1 cellular context compared by ENCODE assay signal in genomic region chr2:176599796-176600485, GRCh38.
TF ChIP-seq lines count a peak whose summit lies in the region.

No MANE protein-coding gene starts in this region.

TF ChIP-seq in GM23338, 12 proteins besides CTCF, POLR2A, EP300 and RAD21 (continued from another document):
- TF ChIP-seq, protein P1, sequence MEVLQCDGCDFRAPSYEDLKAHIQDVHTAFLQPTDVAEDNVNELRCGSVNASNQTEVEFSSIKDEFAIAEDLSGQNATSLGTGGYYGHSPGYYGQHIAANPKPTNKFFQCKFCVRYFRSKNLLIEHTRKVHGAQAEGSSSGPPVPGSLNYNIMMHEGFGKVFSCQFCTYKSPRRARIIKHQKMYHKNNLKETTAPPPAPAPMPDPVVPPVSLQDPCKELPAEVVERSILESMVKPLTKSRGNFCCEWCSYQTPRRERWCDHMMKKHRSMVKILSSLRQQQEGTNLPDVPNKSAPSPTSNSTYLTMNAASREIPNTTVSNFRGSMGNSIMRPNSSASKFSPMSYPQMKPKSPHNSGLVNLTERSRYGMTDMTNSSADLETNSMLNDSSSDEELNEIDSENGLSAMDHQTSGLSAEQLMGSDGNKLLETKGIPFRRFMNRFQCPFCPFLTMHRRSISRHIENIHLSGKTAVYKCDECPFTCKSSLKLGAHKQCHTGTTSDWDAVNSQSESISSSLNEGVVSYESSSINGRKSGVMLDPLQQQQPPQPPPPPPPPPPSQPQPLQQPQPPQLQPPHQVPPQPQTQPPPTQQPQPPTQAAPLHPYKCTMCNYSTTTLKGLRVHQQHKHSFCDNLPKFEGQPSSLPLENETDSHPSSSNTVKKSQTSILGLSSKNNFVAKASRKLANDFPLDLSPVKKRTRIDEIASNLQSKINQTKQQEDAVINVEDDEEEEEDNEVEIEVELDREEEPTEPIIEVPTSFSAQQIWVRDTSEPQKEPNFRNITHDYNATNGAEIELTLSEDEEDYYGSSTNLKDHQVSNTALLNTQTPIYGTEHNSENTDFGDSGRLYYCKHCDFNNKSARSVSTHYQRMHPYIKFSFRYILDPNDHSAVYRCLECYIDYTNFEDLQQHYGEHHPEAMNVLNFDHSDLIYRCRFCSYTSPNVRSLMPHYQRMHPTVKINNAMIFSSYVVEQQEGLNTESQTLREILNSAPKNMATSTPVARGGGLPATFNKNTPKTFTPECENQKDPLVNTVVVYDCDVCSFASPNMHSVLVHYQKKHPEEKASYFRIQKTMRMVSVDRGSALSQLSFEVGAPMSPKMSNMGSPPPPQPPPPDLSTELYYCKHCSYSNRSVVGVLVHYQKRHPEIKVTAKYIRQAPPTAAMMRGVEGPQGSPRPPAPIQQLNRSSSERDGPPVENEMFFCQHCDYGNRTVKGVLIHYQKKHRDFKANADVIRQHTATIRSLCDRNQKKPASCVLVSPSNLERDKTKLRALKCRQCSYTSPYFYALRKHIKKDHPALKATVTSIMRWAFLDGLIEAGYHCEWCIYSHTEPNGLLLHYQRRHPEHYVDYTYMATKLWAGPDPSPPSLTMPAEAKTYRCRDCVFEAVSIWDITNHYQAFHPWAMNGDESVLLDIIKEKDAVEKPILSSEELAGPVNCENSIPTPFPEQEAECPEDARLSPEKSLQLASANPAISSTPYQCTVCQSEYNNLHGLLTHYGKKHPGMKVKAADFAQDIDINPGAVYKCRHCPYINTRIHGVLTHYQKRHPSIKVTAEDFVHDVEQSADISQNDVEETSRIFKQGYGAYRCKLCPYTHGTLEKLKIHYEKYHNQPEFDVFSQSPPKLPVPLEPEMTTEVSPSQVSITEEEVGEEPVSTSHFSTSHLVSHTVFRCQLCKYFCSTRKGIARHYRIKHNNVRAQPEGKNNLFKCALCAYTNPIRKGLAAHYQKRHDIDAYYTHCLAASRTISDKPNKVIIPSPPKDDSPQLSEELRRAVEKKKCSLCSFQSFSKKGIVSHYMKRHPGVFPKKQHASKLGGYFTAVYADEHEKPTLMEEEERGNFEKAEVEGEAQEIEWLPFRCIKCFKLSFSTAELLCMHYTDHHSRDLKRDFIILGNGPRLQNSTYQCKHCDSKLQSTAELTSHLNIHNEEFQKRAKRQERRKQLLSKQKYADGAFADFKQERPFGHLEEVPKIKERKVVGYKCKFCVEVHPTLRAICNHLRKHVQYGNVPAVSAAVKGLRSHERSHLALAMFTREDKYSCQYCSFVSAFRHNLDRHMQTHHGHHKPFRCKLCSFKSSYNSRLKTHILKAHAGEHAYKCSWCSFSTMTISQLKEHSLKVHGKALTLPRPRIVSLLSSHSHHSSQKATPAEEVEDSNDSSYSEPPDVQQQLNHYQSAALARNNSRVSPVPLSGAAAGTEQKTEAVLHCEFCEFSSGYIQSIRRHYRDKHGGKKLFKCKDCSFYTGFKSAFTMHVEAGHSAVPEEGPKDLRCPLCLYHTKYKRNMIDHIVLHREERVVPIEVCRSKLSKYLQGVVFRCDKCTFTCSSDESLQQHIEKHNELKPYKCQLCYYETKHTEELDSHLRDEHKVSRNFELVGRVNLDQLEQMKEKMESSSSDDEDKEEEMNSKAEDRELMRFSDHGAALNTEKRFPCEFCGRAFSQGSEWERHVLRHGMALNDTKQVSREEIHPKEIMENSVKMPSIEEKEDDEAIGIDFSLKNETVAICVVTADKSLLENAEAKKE (CRISPR knock-in tag; IDR thresholded peaks at IDR 0.05), result no peak
- no peak for TF ChIP-seq EZH2 (IDR thresholded peaks at IDR 0.05; ENCODE audit: low read depth, unreplicated experiment)
- no peak for TF ChIP-seq NANOG (IDR thresholded peaks at IDR 0.05; ENCODE audit: borderline replicate concordance)
- no peak for TF ChIP-seq JUNB (IDR thresholded peaks at IDR 0.05; ENCODE audit: unreplicated experiment)
- TF ChIP-seq POLR2AphosphoS5 (IDR thresholded peaks at IDR 0.05; ENCODE audit: low read depth), result no peak
- TF ChIP-seq ZNF114 (CRISPR knock-in tag; IDR thresholded peaks at IDR 0.05), result no peak
- no peak for TF ChIP-seq ETS1 (IDR thresholded peaks at IDR 0.05)
- TF ChIP-seq CREB1 (CRISPR knock-in tag; IDR thresholded peaks at IDR 0.05; ENCODE audit: low read depth), result no peak
- TF ChIP-seq ZNF331 (CRISPR knock-in tag; IDR thresholded peaks at IDR 0.05; ENCODE audit: low read depth), result no peak
TF ChIP-seq in GM23338: peak in this region for 0.
